ENCODE assay signal across 2 cellular contexts in the genomic region with DNA sequence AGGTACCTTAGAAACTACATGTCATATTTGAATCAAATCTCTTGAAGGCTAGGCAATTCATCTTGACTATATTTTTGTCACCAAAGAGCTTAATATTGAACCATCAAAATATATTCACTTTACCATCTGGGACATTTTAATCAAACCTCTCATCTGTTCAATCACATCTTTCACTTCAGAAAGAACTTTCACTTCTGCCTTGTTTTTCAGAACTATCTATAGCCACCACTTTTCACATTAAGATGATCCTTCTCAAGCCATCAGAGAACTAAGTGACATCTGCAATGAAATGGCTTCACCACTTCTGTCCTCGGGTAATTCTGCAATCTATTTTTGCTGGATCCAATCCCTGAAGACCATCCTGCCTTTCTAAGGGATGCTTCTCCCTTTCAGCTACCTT.
TF ChIP-seq lines count a peak whose summit lies in the region.

No MANE protein-coding gene starts in this region.

TF ChIP-seq in GM12878, 131 proteins besides CTCF, POLR2A, EP300 and RAD21:
- TF ChIP-seq MXI1 (IDR thresholded peaks at IDR 0.05; ENCODE audit: low read depth, low read length) (no peak), CBX5 (IDR thresholded peaks at IDR 0.05; ENCODE audit: low read depth) (no peak), ZNF217 (IDR thresholded peaks at IDR 0.05) (no peak), TARDBP (IDR thresholded peaks at IDR 0.05; ENCODE audit: borderline replicate concordance) (no peak), WRNIP1 (IDR thresholded peaks at IDR 0.05; ENCODE audit: borderline replicate concordance, low read depth, low read length) (no peak), CHD4 (IDR thresholded peaks at IDR 0.05) (no peak), HCFC1 (IDR thresholded peaks at IDR 0.05; ENCODE audit: low read length) (no peak), KLF5 (IDR thresholded peaks at IDR 0.05; ENCODE audit: partially characterized antibody) (no peak), SMAD1 (IDR thresholded peaks at IDR 0.05; ENCODE audit: low read depth, partially characterized antibody) (no peak), IKZF2 (IDR thresholded peaks at IDR 0.05) (no peak), BACH1 (IDR thresholded peaks at IDR 0.05; ENCODE audit: borderline replicate concordance) (no peak), CHD1 (IDR thresholded peaks at IDR 0.05; ENCODE audit: low read depth, low read length) (no peak), NR2F1 (conservative IDR thresholded peaks at IDR 0.05) (no peak), TCF12 (IDR thresholded peaks at IDR 0.05; ENCODE audit: low read depth, low read length) (no peak), BHLHE40 (IDR thresholded peaks at IDR 0.05; ENCODE audit: borderline replicate concordance in 1 of 2, low read depth in 2 of 2, low read length in 1 of 2) (no peak)
- TF ChIP-seq, protein P1, sequence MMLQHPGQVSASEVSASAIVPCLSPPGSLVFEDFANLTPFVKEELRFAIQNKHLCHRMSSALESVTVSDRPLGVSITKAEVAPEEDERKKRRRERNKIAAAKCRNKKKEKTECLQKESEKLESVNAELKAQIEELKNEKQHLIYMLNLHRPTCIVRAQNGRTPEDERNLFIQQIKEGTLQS (IDR thresholded peaks at IDR 0.05; ENCODE audit: borderline replicate concordance, extremely low read depth, low read depth, low read length), result no peak
- TF ChIP-seq, protein P2, sequence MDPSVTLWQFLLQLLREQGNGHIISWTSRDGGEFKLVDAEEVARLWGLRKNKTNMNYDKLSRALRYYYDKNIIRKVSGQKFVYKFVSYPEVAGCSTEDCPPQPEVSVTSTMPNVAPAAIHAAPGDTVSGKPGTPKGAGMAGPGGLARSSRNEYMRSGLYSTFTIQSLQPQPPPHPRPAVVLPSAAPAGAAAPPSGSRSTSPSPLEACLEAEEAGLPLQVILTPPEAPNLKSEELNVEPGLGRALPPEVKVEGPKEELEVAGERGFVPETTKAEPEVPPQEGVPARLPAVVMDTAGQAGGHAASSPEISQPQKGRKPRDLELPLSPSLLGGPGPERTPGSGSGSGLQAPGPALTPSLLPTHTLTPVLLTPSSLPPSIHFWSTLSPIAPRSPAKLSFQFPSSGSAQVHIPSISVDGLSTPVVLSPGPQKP (IDR thresholded peaks at IDR 0.05; ENCODE audit: low read depth, low read length), result no peak
- TF ChIP-seq, protein P3, sequence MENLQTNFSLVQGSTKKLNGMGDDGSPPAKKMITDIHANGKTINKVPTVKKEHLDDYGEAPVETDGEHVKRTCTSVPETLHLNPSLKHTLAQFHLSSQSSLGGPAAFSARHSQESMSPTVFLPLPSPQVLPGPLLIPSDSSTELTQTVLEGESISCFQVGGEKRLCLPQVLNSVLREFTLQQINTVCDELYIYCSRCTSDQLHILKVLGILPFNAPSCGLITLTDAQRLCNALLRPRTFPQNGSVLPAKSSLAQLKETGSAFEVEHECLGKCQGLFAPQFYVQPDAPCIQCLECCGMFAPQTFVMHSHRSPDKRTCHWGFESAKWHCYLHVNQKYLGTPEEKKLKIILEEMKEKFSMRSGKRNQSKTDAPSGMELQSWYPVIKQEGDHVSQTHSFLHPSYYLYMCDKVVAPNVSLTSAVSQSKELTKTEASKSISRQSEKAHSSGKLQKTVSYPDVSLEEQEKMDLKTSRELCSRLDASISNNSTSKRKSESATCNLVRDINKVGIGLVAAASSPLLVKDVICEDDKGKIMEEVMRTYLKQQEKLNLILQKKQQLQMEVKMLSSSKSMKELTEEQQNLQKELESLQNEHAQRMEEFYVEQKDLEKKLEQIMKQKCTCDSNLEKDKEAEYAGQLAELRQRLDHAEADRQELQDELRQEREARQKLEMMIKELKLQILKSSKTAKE (IDR thresholded peaks at IDR 0.05; ENCODE audit: low read depth, poor library complexity, severe bottlenecking), result no peak
- TF ChIP-seq, protein P4, sequence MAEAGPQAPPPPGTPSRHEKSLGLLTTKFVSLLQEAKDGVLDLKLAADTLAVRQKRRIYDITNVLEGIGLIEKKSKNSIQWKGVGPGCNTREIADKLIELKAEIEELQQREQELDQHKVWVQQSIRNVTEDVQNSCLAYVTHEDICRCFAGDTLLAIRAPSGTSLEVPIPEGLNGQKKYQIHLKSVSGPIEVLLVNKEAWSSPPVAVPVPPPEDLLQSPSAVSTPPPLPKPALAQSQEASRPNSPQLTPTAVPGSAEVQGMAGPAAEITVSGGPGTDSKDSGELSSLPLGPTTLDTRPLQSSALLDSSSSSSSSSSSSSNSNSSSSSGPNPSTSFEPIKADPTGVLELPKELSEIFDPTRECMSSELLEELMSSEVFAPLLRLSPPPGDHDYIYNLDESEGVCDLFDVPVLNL (IDR thresholded peaks at IDR 0.05; ENCODE audit: low read depth, low read length), result no peak
- TF ChIP-seq, protein P5, sequence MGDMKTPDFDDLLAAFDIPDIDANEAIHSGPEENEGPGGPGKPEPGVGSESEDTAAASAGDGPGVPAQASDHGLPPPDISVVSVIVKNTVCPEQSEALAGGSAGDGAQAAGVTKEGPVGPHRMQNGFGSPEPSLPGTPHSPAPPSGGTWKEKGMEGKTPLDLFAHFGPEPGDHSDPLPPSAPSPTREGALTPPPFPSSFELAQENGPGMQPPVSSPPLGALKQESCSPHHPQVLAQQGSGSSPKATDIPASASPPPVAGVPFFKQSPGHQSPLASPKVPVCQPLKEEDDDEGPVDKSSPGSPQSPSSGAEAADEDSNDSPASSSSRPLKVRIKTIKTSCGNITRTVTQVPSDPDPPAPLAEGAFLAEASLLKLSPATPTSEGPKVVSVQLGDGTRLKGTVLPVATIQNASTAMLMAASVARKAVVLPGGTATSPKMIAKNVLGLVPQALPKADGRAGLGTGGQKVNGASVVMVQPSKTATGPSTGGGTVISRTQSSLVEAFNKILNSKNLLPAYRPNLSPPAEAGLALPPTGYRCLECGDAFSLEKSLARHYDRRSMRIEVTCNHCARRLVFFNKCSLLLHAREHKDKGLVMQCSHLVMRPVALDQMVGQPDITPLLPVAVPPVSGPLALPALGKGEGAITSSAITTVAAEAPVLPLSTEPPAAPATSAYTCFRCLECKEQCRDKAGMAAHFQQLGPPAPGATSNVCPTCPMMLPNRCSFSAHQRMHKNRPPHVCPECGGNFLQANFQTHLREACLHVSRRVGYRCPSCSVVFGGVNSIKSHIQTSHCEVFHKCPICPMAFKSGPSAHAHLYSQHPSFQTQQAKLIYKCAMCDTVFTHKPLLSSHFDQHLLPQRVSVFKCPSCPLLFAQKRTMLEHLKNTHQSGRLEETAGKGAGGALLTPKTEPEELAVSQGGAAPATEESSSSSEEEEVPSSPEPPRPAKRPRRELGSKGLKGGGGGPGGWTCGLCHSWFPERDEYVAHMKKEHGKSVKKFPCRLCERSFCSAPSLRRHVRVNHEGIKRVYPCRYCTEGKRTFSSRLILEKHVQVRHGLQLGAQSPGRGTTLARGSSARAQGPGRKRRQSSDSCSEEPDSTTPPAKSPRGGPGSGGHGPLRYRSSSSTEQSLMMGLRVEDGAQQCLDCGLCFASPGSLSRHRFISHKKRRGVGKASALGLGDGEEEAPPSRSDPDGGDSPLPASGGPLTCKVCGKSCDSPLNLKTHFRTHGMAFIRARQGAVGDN (IDR thresholded peaks at IDR 0.05), result no peak
TF ChIP-seq in GM12878: peak in this region for 0.

TF ChIP-seq in SK-N-SH, 30 proteins besides CTCF, POLR2A, EP300 and RAD21:
- TF ChIP-seq, protein P6, sequence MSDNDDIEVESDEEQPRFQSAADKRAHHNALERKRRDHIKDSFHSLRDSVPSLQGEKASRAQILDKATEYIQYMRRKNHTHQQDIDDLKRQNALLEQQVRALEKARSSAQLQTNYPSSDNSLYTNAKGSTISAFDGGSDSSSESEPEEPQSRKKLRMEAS (IDR thresholded peaks at IDR 0.05; ENCODE audit: low read depth), result no peak
- TF ChIP-seq GATA2 (CRISPR knock-in tag; IDR thresholded peaks at IDR 0.05) (no peak), TEAD4 (IDR thresholded peaks at IDR 0.05; ENCODE audit: borderline replicate concordance, insufficient read depth) (no peak), SMC3 (IDR thresholded peaks at IDR 0.05; ENCODE audit: low read depth, low read length) (no peak), JUND (IDR thresholded peaks at IDR 0.05) (no peak), SIN3A (IDR thresholded peaks at IDR 0.05; ENCODE audit: borderline replicate concordance, low read depth, low read length) (no peak), RXRA (IDR thresholded peaks at IDR 0.05; ENCODE audit: borderline replicate concordance, low read depth) (no peak), NRF1 (IDR thresholded peaks at IDR 0.05; ENCODE audit: low read depth, low read length) (no peak), EZH2phosphoT487 (IDR thresholded peaks at IDR 0.05; ENCODE audit: borderline replicate concordance, low read depth) (no peak), FOXM1 (IDR thresholded peaks at IDR 0.05; ENCODE audit: low read depth) (no peak), CHD2 (IDR thresholded peaks at IDR 0.05; ENCODE audit: low read length, partially characterized antibody) (no peak), ELF1 (IDR thresholded peaks at IDR 0.05) (no peak), TCF12 (IDR thresholded peaks at IDR 0.05) (no peak)
- TF ChIP-seq, protein P7, sequence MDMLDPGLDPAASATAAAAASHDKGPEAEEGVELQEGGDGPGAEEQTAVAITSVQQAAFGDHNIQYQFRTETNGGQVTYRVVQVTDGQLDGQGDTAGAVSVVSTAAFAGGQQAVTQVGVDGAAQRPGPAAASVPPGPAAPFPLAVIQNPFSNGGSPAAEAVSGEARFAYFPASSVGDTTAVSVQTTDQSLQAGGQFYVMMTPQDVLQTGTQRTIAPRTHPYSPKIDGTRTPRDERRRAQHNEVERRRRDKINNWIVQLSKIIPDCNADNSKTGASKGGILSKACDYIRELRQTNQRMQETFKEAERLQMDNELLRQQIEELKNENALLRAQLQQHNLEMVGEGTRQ (IDR thresholded peaks at IDR 0.05; ENCODE audit: borderline replicate concordance, low read depth, low read length), result no peak
- TF ChIP-seq, protein P8, sequence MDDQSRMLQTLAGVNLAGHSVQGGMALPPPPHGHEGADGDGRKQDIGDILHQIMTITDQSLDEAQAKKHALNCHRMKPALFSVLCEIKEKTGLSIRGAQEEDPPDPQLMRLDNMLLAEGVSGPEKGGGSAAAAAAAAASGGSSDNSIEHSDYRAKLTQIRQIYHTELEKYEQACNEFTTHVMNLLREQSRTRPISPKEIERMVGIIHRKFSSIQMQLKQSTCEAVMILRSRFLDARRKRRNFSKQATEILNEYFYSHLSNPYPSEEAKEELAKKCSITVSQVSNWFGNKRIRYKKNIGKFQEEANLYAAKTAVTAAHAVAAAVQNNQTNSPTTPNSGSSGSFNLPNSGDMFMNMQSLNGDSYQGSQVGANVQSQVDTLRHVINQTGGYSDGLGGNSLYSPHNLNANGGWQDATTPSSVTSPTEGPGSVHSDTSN (IDR thresholded peaks at IDR 0.05), result no peak
- TF ChIP-seq, protein P9, sequence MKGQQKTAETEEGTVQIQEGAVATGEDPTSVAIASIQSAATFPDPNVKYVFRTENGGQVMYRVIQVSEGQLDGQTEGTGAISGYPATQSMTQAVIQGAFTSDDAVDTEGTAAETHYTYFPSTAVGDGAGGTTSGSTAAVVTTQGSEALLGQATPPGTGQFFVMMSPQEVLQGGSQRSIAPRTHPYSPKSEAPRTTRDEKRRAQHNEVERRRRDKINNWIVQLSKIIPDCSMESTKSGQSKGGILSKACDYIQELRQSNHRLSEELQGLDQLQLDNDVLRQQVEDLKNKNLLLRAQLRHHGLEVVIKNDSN (IDR thresholded peaks at IDR 0.05; ENCODE audit: borderline replicate concordance, low read depth), result no peak
- TF ChIP-seq, protein P10, sequence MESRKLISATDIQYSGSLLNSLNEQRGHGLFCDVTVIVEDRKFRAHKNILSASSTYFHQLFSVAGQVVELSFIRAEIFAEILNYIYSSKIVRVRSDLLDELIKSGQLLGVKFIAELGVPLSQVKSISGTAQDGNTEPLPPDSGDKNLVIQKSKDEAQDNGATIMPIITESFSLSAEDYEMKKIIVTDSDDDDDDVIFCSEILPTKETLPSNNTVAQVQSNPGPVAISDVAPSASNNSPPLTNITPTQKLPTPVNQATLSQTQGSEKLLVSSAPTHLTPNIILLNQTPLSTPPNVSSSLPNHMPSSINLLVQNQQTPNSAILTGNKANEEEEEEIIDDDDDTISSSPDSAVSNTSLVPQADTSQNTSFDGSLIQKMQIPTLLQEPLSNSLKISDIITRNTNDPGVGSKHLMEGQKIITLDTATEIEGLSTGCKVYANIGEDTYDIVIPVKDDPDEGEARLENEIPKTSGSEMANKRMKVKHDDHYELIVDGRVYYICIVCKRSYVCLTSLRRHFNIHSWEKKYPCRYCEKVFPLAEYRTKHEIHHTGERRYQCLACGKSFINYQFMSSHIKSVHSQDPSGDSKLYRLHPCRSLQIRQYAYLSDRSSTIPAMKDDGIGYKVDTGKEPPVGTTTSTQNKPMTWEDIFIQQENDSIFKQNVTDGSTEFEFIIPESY (IDR thresholded peaks at IDR 0.05; ENCODE audit: borderline replicate concordance, low read depth), result no peak
